In genomic region chr6:29791162-29791561, GRCh38 we compare ENCODE assay signal across 13 cellular contexts. TPM values are rescaled to one million over a fixed set of nuclear protein-coding genes. Genes with fewer than 3 reads are reported as not detected.
DNase-seq lines count a peak whose midpoint lies in the region; ATAC-seq and TF ChIP-seq lines count a peak whose summit lies in the region.
"Had no signal": no experiment of that assay in that cellular context is flagged by ENCODE, and none has a peak within 500 bp of the region (broad histone marks: within the 10 kb centered on the region; RNA-seq: fewer than 3 reads in every experiment).

No MANE protein-coding gene starts in this region.

- H3K9me3 ChIP-seq in left ventricle myocardium inferior (replicated peaks): no peaks in the 10 kb centered on the region
- H3K9me3 ChIP-seq in right atrium auricular region: no peaks in the 10 kb centered on the region

- no peaks in the 10 kb centered on the region for H3K36me3 ChIP-seq in left ventricle myocardium inferior
- no peaks in the 10 kb centered on the region for H3K36me3 ChIP-seq in right atrium auricular region

- peaks cover 6% of the 10 kb centered on the region for H3K9me3 Mint-ChIP-seq in activated naive CD8-positive, alpha-beta T cell treated with anti-CD3 and anti-CD28 coated beads for 36 hours
- no peaks in the 10 kb centered on the region for H3K9me3 Mint-ChIP-seq in immature natural killer cell
- H3K9me3 Mint-ChIP-seq in stimulated activated naive CD8-positive, alpha-beta T cell treated with anti-CD3 and anti-CD28 coated beads, Interleukin-15, amount 100 ng/mL, for 72 hours: peaks cover 16% of the 10 kb centered on the region in 2 donors

- H3K4me1 ChIP-seq in left ventricle myocardium inferior: peaks cover 22% of the 10 kb centered on the region
- H3K4me1 ChIP-seq in right atrium auricular region: peaks cover 0 to 23% of the 10 kb centered on the region in 2 donors

- DNase-seq in left ventricle myocardium inferior (no peak), right atrium auricular region (ENCODE audit: low spot score) (no peak), immature natural killer cell (no peak), foreskin fibroblast (no peak)
- DNase-seq in activated naive CD8-positive, alpha-beta T cell treated with anti-CD3 and anti-CD28 coated beads for 36 hours: no peak
- DNase-seq in stimulated activated naive CD8-positive, alpha-beta T cell treated with anti-CD3 and anti-CD28 coated beads, Interleukin-15, amount 100 ng/mL, for 72 hours: no peak
- DNase-seq: activated CD4-positive, alpha-beta T cell treated with anti-CD3 and anti-CD28 coated beads for 4 hours; NCI-H1417; NCI-H69; SIG-M5 had no signal

- H3K4me3 ChIP-seq in left ventricle myocardium inferior: peak overlapping the region; percentile 88
- H3K4me3 ChIP-seq in right atrium auricular region: no peak overlapping the region
- no peak overlapping the region for H3K4me3 ChIP-seq in foreskin fibroblast (ENCODE audit: low read depth in 1 of 2, low read length in 2 of 2)

- H3K36me3 Mint-ChIP-seq in activated naive CD8-positive, alpha-beta T cell treated with anti-CD3 and anti-CD28 coated beads for 36 hours: peaks cover 2% of the 10 kb centered on the region
- H3K36me3 Mint-ChIP-seq in immature natural killer cell: no peaks in the 10 kb centered on the region

- peaks cover 41% of the 10 kb centered on the region for H3K27me3 Mint-ChIP-seq in activated naive CD8-positive, alpha-beta T cell treated with anti-CD3 and anti-CD28 coated beads for 36 hours
- peaks cover 14 to 23% (median 19%) of the 10 kb centered on the region in 3 donors for H3K27me3 Mint-ChIP-seq in immature natural killer cell (ENCODE audit: low read depth in 3 of 3)
- H3K27me3 Mint-ChIP-seq in stimulated activated naive CD8-positive, alpha-beta T cell treated with anti-CD3 and anti-CD28 coated beads, Interleukin-15, amount 100 ng/mL, for 72 hours: peaks cover 73% of the 10 kb centered on the region

- H3K4me3 Mint-ChIP-seq in activated naive CD8-positive, alpha-beta T cell treated with anti-CD3 and anti-CD28 coated beads for 36 hours: peak overlapping the region; percentile 75
- peak overlapping the region; percentile 84 to 91 (median 87) for H3K4me3 Mint-ChIP-seq in immature natural killer cell
- peak overlapping the region; percentile 29 to 90 for H3K4me3 Mint-ChIP-seq in stimulated activated naive CD8-positive, alpha-beta T cell treated with anti-CD3 and anti-CD28 coated beads, Interleukin-15, amount 100 ng/mL, for 72 hours

- H3K27me3 ChIP-seq in left ventricle myocardium inferior (ENCODE audit: low read depth) (peaks cover 39% of the 10 kb centered on the region), right atrium auricular region (no peaks in the 10 kb centered on the region)

- TF ChIP-seq CTCF in left ventricle myocardium inferior (IDR thresholded peaks at IDR 0.05; ENCODE audit: borderline replicate concordance) (no peak), right atrium auricular region (IDR thresholded peaks at IDR 0.05) (no peak), foreskin fibroblast (IDR thresholded peaks at IDR 0.05; ENCODE audit: low read depth, low read length) (no peak)

- H3K27ac Mint-ChIP-seq in activated naive CD8-positive, alpha-beta T cell treated with anti-CD3 and anti-CD28 coated beads for 36 hours: no peak overlapping the region
- peak overlapping the region in 4 of 6 donors; percentile 33 to 70 (median 59) for H3K27ac Mint-ChIP-seq in immature natural killer cell
- no peak overlapping the region for H3K27ac Mint-ChIP-seq in stimulated activated naive CD8-positive, alpha-beta T cell treated with anti-CD3 and anti-CD28 coated beads, Interleukin-15, amount 100 ng/mL, for 72 hours

- H3K4me1 Mint-ChIP-seq in activated naive CD8-positive, alpha-beta T cell treated with anti-CD3 and anti-CD28 coated beads for 36 hours: peaks cover 8% of the 10 kb centered on the region
- peaks cover 11 to 21% of the 10 kb centered on the region in 2 donors for H3K4me1 Mint-ChIP-seq in immature natural killer cell
- peaks cover 25% of the 10 kb centered on the region for H3K4me1 Mint-ChIP-seq in stimulated activated naive CD8-positive, alpha-beta T cell treated with anti-CD3 and anti-CD28 coated beads, Interleukin-15, amount 100 ng/mL, for 72 hours

- H3K27ac ChIP-seq in left ventricle myocardium inferior (replicated peaks): no peak overlapping the region
- H3K27ac ChIP-seq in right atrium auricular region: no peak overlapping the region

- intact Hi-C loops in left ventricle myocardium inferior (cut with micrococcal nuclease): no loop called here

- ATAC-seq in stimulated activated naive CD8-positive, alpha-beta T cell treated with anti-CD3 and anti-CD28 coated beads, Interleukin-15, amount 100 ng/mL, for 72 hours: no peak
- no peak for ATAC-seq in HG03159 (IDR thresholded peaks at IDR 0.05; ENCODE audit: unreplicated experiment)
- ATAC-seq in GM18907 (IDR thresholded peaks at IDR 0.05; ENCODE audit: unreplicated experiment): no peak

RNA-seq across cellular contexts. Expression of gene HLA-G, which starts 36.5 kb away (rescaled TPM):
- total RNA-seq in left ventricle myocardium inferior (not detected), right atrium auricular region (not detected)
- total RNA-seq in activated naive CD8-positive, alpha-beta T cell treated with anti-CD3 and anti-CD28 coated beads for 36 hours: 1 to 10 TPM in 1 of 2 experiments, under 1 TPM in 1; 0.93 to 1.4 TPM
- polyA plus RNA-seq in immature natural killer cell: 1 to 10 TPM in 2 of 3 donors, not detected in 1; 2.1 to 3.1 TPM
- total RNA-seq: myocyte had no signal

Comparison
In these comparisons a context has a peak if more than half of its experiments do, and no peak if none do; other contexts are left out.
1. H3K27ac Mint-ChIP-seq: peak in immature natural killer cell (4 of 6); none in activated naive CD8-positive, alpha-beta T cell treated with anti-CD3 and anti-CD28 coated beads for 36 hours (single experiment) and stimulated activated naive CD8-positive, alpha-beta T cell treated with anti-CD3 and anti-CD28 coated beads, Interleukin-15, amount 100 ng/mL, for 72 hours (0 of 2).
2. Peak in every context shown above with its lines, with median percentiles within 50 percentile points of each other: H3K4me3 Mint-ChIP-seq.